In the genomic region with DNA sequence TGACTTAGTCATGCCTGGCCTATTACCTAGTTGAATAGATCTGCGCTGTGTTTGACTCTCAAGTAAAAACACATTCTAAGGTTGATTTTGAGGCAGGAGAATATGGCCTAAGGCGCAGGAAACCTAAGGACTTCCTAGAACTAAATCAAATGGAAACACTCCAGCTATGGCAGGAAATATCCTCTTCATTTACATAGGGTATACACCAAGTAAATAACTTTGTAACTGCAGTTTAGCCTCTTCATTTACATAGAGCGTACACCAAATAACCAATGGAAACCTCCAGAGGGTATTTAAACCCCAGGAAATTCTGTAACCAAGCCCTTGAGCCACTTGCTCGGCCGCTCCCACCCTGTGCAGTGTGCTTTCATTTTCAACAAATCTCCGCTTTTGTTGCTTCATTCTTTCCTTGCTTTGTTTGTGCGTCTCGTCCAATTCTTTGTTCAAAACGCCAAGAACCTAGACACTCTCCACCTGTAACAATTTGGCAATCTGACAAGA, we compare ENCODE assay signal across 1 cellular context.
TF ChIP-seq lines count a peak whose summit lies in the region.

No MANE protein-coding gene starts in this region.

TF ChIP-seq in HepG2, 621 proteins besides CTCF, POLR2A, EP300 and RAD21:
- TF ChIP-seq ELF4 (CRISPR knock-in tag; IDR thresholded peaks at IDR 0.05; ENCODE audit: borderline replicate concordance) (no peak), ZNF75D (CRISPR knock-in tag; IDR thresholded peaks at IDR 0.05; ENCODE audit: borderline replicate concordance) (no peak), ZNF670 (CRISPR knock-in tag; IDR thresholded peaks at IDR 0.05; ENCODE audit: borderline replicate concordance) (no peak), ZNF713 (CRISPR knock-in tag; IDR thresholded peaks at IDR 0.05) (no peak), CAMTA2 (CRISPR knock-in tag; IDR thresholded peaks at IDR 0.05; ENCODE audit: borderline replicate concordance) (no peak), ZNF547 (CRISPR knock-in tag; IDR thresholded peaks at IDR 0.05) (no peak), SP1 (IDR thresholded peaks at IDR 0.05) (no peak), SP1 (CRISPR knock-in tag; IDR thresholded peaks at IDR 0.05) (no peak), HDAC2 (CRISPR knock-in tag; IDR thresholded peaks at IDR 0.05) (no peak), ZNF431 (CRISPR knock-in tag; IDR thresholded peaks at IDR 0.05; ENCODE audit: borderline replicate concordance, low read depth) (no peak), ZC3H13 (CRISPR knock-in tag; IDR thresholded peaks at IDR 0.05) (no peak), ZNF530 (CRISPR knock-in tag; IDR thresholded peaks at IDR 0.05; ENCODE audit: low read depth) (no peak)
- TF ChIP-seq, protein P1, sequence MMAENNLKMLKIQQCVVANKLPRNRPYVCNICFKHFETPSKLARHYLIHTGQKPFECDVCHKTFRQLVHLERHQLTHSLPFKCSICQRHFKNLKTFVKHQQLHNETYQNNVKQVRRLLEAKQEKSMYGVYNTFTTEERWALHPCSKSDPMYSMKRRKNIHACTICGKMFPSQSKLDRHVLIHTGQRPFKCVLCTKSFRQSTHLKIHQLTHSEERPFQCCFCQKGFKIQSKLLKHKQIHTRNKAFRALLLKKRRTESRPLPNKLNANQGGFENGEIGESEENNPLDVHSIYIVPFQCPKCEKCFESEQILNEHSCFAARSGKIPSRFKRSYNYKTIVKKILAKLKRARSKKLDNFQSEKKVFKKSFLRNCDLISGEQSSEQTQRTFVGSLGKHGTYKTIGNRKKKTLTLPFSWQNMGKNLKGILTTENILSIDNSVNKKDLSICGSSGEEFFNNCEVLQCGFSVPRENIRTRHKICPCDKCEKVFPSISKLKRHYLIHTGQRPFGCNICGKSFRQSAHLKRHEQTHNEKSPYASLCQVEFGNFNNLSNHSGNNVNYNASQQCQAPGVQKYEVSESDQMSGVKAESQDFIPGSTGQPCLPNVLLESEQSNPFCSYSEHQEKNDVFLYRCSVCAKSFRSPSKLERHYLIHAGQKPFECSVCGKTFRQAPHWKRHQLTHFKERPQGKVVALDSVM (CRISPR knock-in tag; IDR thresholded peaks at IDR 0.05): no peak
- TF ChIP-seq, protein P2, sequence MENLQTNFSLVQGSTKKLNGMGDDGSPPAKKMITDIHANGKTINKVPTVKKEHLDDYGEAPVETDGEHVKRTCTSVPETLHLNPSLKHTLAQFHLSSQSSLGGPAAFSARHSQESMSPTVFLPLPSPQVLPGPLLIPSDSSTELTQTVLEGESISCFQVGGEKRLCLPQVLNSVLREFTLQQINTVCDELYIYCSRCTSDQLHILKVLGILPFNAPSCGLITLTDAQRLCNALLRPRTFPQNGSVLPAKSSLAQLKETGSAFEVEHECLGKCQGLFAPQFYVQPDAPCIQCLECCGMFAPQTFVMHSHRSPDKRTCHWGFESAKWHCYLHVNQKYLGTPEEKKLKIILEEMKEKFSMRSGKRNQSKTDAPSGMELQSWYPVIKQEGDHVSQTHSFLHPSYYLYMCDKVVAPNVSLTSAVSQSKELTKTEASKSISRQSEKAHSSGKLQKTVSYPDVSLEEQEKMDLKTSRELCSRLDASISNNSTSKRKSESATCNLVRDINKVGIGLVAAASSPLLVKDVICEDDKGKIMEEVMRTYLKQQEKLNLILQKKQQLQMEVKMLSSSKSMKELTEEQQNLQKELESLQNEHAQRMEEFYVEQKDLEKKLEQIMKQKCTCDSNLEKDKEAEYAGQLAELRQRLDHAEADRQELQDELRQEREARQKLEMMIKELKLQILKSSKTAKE (CRISPR knock-in tag; IDR thresholded peaks at IDR 0.05; ENCODE audit: borderline replicate concordance): no peak
- TF ChIP-seq, protein P3, sequence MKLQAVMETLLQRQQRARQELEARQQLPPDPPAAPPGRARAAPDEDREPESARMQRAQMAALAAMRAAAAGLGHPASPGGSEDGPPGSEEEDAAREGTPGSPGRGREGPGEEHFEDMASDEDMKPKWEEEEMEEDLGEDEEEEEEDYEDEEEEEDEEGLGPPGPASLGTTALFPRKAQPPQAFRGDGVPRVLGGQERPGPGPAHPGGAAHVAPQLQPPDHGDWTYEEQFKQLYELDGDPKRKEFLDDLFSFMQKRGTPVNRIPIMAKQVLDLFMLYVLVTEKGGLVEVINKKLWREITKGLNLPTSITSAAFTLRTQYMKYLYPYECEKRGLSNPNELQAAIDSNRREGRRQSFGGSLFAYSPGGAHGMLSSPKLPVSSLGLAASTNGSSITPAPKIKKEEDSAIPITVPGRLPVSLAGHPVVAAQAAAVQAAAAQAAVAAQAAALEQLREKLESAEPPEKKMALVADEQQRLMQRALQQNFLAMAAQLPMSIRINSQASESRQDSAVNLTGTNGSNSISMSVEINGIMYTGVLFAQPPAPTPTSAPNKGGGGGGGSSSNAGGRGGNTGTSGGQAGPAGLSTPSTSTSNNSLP (IDR thresholded peaks at IDR 0.05; ENCODE audit: low read depth, low read length): no peak
